ENCODE assay signal across 29 cellular contexts in the genomic region with DNA sequence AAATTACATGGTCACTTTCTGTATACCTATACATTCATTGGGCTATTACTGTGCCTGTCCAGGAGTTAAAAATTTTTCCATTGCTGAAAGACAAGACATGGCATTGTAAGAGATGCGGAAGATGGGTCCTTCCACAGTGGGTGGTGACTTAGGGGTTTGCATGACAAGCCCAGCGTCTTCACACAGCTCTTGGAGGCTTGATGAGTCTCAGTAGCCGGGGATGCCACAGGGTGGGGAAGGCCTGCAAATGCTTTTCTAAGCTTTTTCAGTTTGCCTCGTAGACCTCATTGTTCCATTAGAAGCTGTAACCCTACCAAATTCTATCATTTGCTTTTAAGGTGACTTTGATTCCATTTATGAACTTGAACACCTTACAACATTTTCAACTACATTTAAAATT.
"Had no signal": no experiment of that assay in that cellular context is flagged by ENCODE, and none has a peak within 500 bp of the region (broad histone marks: within the 10 kb centered on the region; RNA-seq: fewer than 3 reads in every experiment).

No MANE protein-coding gene starts in this region.

- H3K27ac Mint-ChIP-seq: immature natural killer cell; naive thymus-derived CD8-positive, alpha-beta T cell; nephron; stimulated activated effector memory CD8-positive, alpha-beta T cell treated with anti-CD3 and anti-CD28 coated beads, Interleukin-12 subunit alpha, Interleukin-12 subunit beta, amount 100 ng/mL, for 72 hours; stimulated activated naive CD8-positive, alpha-beta T cell treated with anti-CD3 and anti-CD28 coated beads, Interleukin-15, Interleukin-2, amounts not matched to agents 100 ng/mL and 50 ng/mL, for 24 hours; type B pancreatic cell had no signal

- H3K4me3 ChIP-seq: left lung, lower lobe of right lung, pancreas, prostate gland, skin epidermis, suprapubic skin, thoracic aorta, tibial artery, uterus had no signal

- H3K4me1 Mint-ChIP-seq: immature natural killer cell; naive thymus-derived CD8-positive, alpha-beta T cell; nephron; neural crest cell; stimulated activated effector memory CD8-positive, alpha-beta T cell treated with anti-CD3 and anti-CD28 coated beads, Interleukin-12 subunit alpha, Interleukin-12 subunit beta, amount 100 ng/mL, for 72 hours had no signal

- H3K9me3 Mint-ChIP-seq: naive thymus-derived CD8-positive, alpha-beta T cell; nephron; neural crest cell; stimulated activated effector memory CD8-positive, alpha-beta T cell treated with anti-CD3 and anti-CD28 coated beads, Interleukin-12 subunit alpha, Interleukin-12 subunit beta, amount 100 ng/mL, for 72 hours; stimulated activated naive CD8-positive, alpha-beta T cell treated with anti-CD3 and anti-CD28 coated beads, Interleukin-15, Interleukin-2, amounts not matched to agents 100 ng/mL and 50 ng/mL, for 24 hours; type B pancreatic cell had no signal

- H3K9me3 ChIP-seq: left lung, lower lobe of right lung, pancreas, prostate gland, suprapubic skin, thoracic aorta, tibial artery, uterus had no signal

- H3K36me3 ChIP-seq: left lung, lower lobe of right lung, pancreas, prostate gland, suprapubic skin, thoracic aorta, tibial artery, uterus had no signal

- H3K4me3 Mint-ChIP-seq: immature natural killer cell; naive thymus-derived CD8-positive, alpha-beta T cell; nephron; neural crest cell; stimulated activated effector memory CD8-positive, alpha-beta T cell treated with anti-CD3 and anti-CD28 coated beads, Interleukin-12 subunit alpha, Interleukin-12 subunit beta, amount 100 ng/mL, for 72 hours; stimulated activated naive CD8-positive, alpha-beta T cell treated with anti-CD3 and anti-CD28 coated beads, Interleukin-15, Interleukin-2, amounts not matched to agents 100 ng/mL and 50 ng/mL, for 24 hours; type B pancreatic cell had no signal

- H3K36me3 Mint-ChIP-seq: immature natural killer cell; naive thymus-derived CD8-positive, alpha-beta T cell; stimulated activated effector memory CD8-positive, alpha-beta T cell treated with anti-CD3 and anti-CD28 coated beads, Interleukin-12 subunit alpha, Interleukin-12 subunit beta, amount 100 ng/mL, for 72 hours; type B pancreatic cell had no signal

- H3K4me1 ChIP-seq: pancreas, prostate gland, tibial artery, uterus had no signal

- DNase-seq: immature natural killer cell; kidney; left colon; left lung; lower lobe of right lung; mammary epithelial cell; mesenchymal stem cell; naive thymus-derived CD8-positive, alpha-beta T cell; nucleus accumbens; pancreas; posterior cingulate gyrus; retina; right cardiac atrium; stimulated activated CD4-positive, alpha-beta T cell treated with anti-CD3 and anti-CD28 coated beads, Interleukin-12 subunit alpha, Interleukin-12 subunit beta, amount 100 ng/mL, for 4 hours; stimulated activated CD4-positive, alpha-beta T cell treated with anti-CD3 and anti-CD28 coated beads, Interleukin-15, amount 100 ng/mL, for 24 hours; stimulated activated CD4-positive, alpha-beta T cell treated with anti-CD3 and anti-CD28 coated beads, Interleukin-2, amount 100 ng/mL, for 24 hours; stimulated activated CD4-positive, alpha-beta T cell treated with anti-CD3 and anti-CD28 coated beads, Interleukin-4, amount 100 ng/mL, for 24 hours; stimulated activated naive CD4-positive, alpha-beta T cell; tibial artery; uterus had no signal

- H3K27me3 ChIP-seq: pancreas had no signal
